Comparison of ENCODE assay signal across 8 cellular contexts in the genomic region with DNA sequence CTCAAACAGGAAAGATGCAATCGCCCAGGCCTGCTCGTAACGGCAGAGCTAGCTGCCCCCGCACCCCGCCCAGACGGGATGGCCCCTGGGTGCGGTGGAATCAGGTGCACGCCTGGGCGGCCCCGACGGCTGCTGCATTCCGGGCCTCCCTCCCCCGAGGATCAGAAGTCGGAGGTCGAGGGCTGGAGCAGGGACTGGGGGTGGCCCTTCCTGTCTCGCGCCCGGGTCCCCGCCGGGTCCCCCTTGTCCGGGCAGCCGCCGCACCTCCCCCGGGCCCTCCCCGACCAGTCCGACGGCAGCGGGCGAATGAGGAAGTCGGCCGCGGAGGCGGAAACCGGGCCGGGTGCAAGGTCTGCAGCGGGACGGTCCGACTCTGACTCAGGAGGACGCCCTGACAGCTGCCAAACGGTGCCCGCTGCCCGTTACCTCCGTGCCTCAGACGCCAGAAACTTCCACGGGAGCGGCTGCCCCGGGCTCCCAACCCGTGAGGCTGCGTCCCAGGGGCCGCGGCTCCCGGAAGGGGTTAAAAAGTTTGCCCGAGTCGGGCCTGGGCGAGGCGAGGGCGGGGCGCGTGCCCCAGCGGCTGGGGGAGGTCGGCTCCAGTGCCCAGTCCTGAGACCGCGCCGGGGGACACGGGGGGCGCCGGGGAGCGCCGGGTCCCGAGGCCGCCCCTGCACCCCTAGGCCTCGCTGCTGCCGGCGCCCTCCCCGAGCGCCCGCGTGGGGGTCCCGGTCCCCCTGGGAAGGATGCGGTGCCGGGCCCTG. TPM values are rescaled to one million over a fixed set of nuclear protein-coding genes. Genes with fewer than 3 reads are reported as not detected.
DNase-seq lines count a peak whose midpoint lies in the region; ATAC-seq, FAIRE-seq and TF ChIP-seq lines count a peak whose summit lies in the region.

No MANE protein-coding gene starts in this region.

- peak overlapping the region; percentile 97 for H3K27ac ChIP-seq in HCT116 (ENCODE audit: low read depth, low read length)
- peak overlapping the region; percentile 84 for H3K27ac ChIP-seq in astrocyte (ENCODE audit: low read depth, low read length)
- peak overlapping the region; percentile 88 for H3K27ac ChIP-seq in skeletal muscle tissue (ENCODE audit: low read depth, low read length)

- peak overlapping the region; percentile 87 for H3K9ac ChIP-seq in HCT116 (ENCODE audit: low read length)
- peak overlapping the region; percentile 96 for H3K9ac ChIP-seq in astrocyte (ENCODE audit: low read length)
- peak overlapping the region; percentile 82 to 88 (median 82) for H3K9ac ChIP-seq in skeletal muscle tissue (ENCODE audit: low read depth in 1 of 3, low read length in 3 of 3)

- H3K27me3 Mint-ChIP-seq in astrocyte (ENCODE audit: low read depth, unreplicated experiment) = no peaks in the 10 kb centered on the region

- H3K27ac Mint-ChIP-seq in astrocyte (ENCODE audit: unreplicated experiment) = peak overlapping the region; percentile 99

- no peak overlapping the region for H2AFZ ChIP-seq in HCT116 (ENCODE audit: low read depth, low read length, poor library complexity, severe bottlenecking)
- no peak overlapping the region for H2AFZ ChIP-seq in astrocyte (ENCODE audit: low read depth, low read length)

- H3K9me3 ChIP-seq in HCT116 (ENCODE audit: control insufficient read depth in 1 of 2, insufficient read depth in 1 of 2, low read depth in 1 of 2, low read length in 2 of 2) (no peaks in the 10 kb centered on the region), astrocyte (ENCODE audit: insufficient read depth, low read depth, low read length) (no peaks in the 10 kb centered on the region), iPS-18c (ENCODE audit: control insufficient read depth, insufficient read depth, low read length) (no peaks in the 10 kb centered on the region), skeletal muscle tissue (ENCODE audit: control insufficient read depth in 3 of 3, low read length in 3 of 3) (no peaks in the 10 kb centered on the region)

- TF ChIP-seq CTCF in GM10266 (IDR thresholded peaks at IDR 0.05; ENCODE audit: control insufficient read depth, insufficient read depth, low read depth, missing control alignments) (no peak), HCT116 (IDR thresholded peaks at IDR 0.05 in 2 of 3, conservative IDR thresholded peaks at IDR 0.05 in 1 of 3; ENCODE audit: borderline replicate concordance in 1 of 3, insufficient read depth in 1 of 3, low read depth in 2 of 3, low read length in 2 of 3) (no peak), astrocyte (IDR thresholded peaks at IDR 0.05; ENCODE audit: insufficient read depth, low read depth, low read length) (no peak)

- H3K4me3 ChIP-seq in HCT116 (replicated peaks in 1 of 2; ENCODE audit: low read depth in 1 of 2, low read length in 2 of 2) = peak overlapping the region; percentile 88 to 97
- H3K4me3 ChIP-seq in astrocyte (ENCODE audit: insufficient read depth, low read depth, low read length) = peak overlapping the region; percentile 100
- H3K4me3 ChIP-seq in iPS-18c (ENCODE audit: insufficient read depth, low read depth, low read length) = peak overlapping the region; percentile 81
- H3K4me3 ChIP-seq in skeletal muscle tissue (ENCODE audit: low read length in 3 of 3) = peak overlapping the region; percentile 64 to 83 (median 75)

- RAD21 ChIA-PET in HCT116 (lab: Charles Lee; ENCODE audit: low non-redundant PET in 1 of 2, low total read pairs in 2 of 2, uncharacterized antibody in 2 of 2, unreplicated experiment in 2 of 2) = interaction anchor here (1.3 to 1.4 kb wide), 3 partner anchors 16 to 83 kb away, joined by 3 to 9 read pairs (median 3); no protein-coding TSS in a partner anchor

- H3K4me1 Mint-ChIP-seq in astrocyte (ENCODE audit: low read depth, unreplicated experiment) = peaks cover 16% of the 10 kb centered on the region

- no peaks in the 10 kb centered on the region for H3K9me3 Mint-ChIP-seq in astrocyte (ENCODE audit: unreplicated experiment)

- H3K4me1 ChIP-seq in HCT116 (ENCODE audit: control insufficient read depth in 1 of 2, insufficient read depth in 2 of 2, low read length in 2 of 2) = peaks cover 40 to 49% of the 10 kb centered on the region in 2 experiments
- peaks cover 26% of the 10 kb centered on the region for H3K4me1 ChIP-seq in astrocyte (ENCODE audit: insufficient read depth, low read length)
- peaks cover 28 to 37% (median 34%) of the 10 kb centered on the region in 3 donors for H3K4me1 ChIP-seq in skeletal muscle tissue (ENCODE audit: control insufficient read depth in 3 of 3, insufficient read depth in 3 of 3, low read length in 3 of 3)

- H3K4me2 ChIP-seq in HCT116 (ENCODE audit: low read length) (peak overlapping the region; percentile 99), astrocyte (ENCODE audit: low read length) (peak overlapping the region; percentile 97)

- DNase-seq in GM10266 (ENCODE audit: extremely low spot score) (peak; percentile 66), HCT116 (ENCODE audit: low read depth, low spot score) (no peak), NOMO-1 treated with dmso at 0.1 percent for 144 hours (lab: John Stamatoyannopoulos, UW; ENCODE audit: unreplicated experiment) (peak; percentile 57), astrocyte (ENCODE audit: low read depth) (no peak), DMS79 treated with DMSO at 0.1 percent for 48 hours (lab: John Stamatoyannopoulos, UW) (no peak), NCI-H1436 treated with DMSO at 0.1 percent for 48 hours (lab: John Stamatoyannopoulos, UW) (no peak)

- no peak for FAIRE-seq in astrocyte (lab: Jason Lieb, UNC)

- TF ChIP-seq RAD21 in HCT116 (IDR thresholded peaks at IDR 0.05; ENCODE audit: low read depth) = no peak

- H3K9me2 ChIP-seq in HCT116 (ENCODE audit: insufficient read depth) = no peaks in the 10 kb centered on the region

- TF ChIP-seq POLR2A in HCT116 (IDR thresholded peaks at IDR 0.05; ENCODE audit: borderline replicate concordance, extremely low read depth, insufficient read depth, insufficient read length) = no peak

- peak; percentile 0; the same call in 1 of the 2 replicates for ATAC-seq in HCT116

- H4K20me1 ChIP-seq in HCT116 (ENCODE audit: insufficient read depth) (peaks cover 12% of the 10 kb centered on the region; the same call in 1 of the 2 replicates), astrocyte (ENCODE audit: insufficient read depth, low read length) (peaks cover 51% of the 10 kb centered on the region)

- H3K36me3 ChIP-seq in HCT116 (ENCODE audit: control insufficient read depth in 1 of 2, insufficient read depth in 2 of 2, low read length in 2 of 2) = peaks cover 2 to 5% of the 10 kb centered on the region in 2 experiments; a peak in 1 of 4 replicates
- H3K36me3 ChIP-seq in astrocyte (ENCODE audit: insufficient read depth, low read length) = peaks cover 17% of the 10 kb centered on the region
- peaks cover 0 to 7% (median 0%) of the 10 kb centered on the region in 3 donors for H3K36me3 ChIP-seq in skeletal muscle tissue (ENCODE audit: control insufficient read depth in 3 of 3, insufficient read depth in 3 of 3, low read length in 3 of 3)

- peaks cover 56% of the 10 kb centered on the region for H3K79me2 ChIP-seq in HCT116 (ENCODE audit: insufficient read depth, low read length)
- H3K79me2 ChIP-seq in astrocyte (ENCODE audit: insufficient read depth, low read length) = peaks cover 71% of the 10 kb centered on the region

- POLR2A ChIA-PET in HCT116 (lab: Charles Lee) = interaction anchor here (0.6 to 3.4 kb wide), 14 partner anchors 10 to 83 kb away, joined by 3 to 37 read pairs (median 4); no protein-coding TSS in a partner anchor

- BruUV-seq in HCT116 (replicated peaks; lab: Mats Ljungman, UMichigan) = no TSS peak

- H3K36me3 Mint-ChIP-seq in astrocyte (ENCODE audit: low read depth, unreplicated experiment) = peaks cover 32% of the 10 kb centered on the region

- intact Hi-C loops in HCT116 (cut with micrococcal nuclease) = loop anchor here (5.0 kb wide), 3 partner anchors 55 to 80 kb away; no protein-coding TSS in a partner anchor

- H3K27me3 ChIP-seq in HCT116 (ENCODE audit: insufficient read depth, low read length) = no peaks in the 10 kb centered on the region
- H3K27me3 ChIP-seq in astrocyte (ENCODE audit: insufficient read depth, low read length) = no peaks in the 10 kb centered on the region
- no peaks in the 10 kb centered on the region for H3K27me3 ChIP-seq in skeletal muscle tissue (ENCODE audit: control insufficient read depth in 3 of 3, insufficient read depth in 3 of 3, low read length in 3 of 3)

- peak overlapping the region; percentile 100 for H3K4me3 Mint-ChIP-seq in astrocyte (ENCODE audit: unreplicated experiment)

- CTCF ChIA-PET in HCT116 (lab: Charles Lee) = interaction anchor here (1.4 kb wide), 1 partner anchor 83 kb away, joined by 5 read pairs; no protein-coding TSS in a partner anchor

TF ChIP-seq in HCT116, 20 proteins besides CTCF, POLR2A, EP300 and RAD21:
- TF ChIP-seq ZFX (IDR thresholded peaks at IDR 0.05) = peak; percentile 87
- no peak for TF ChIP-seq EZH2phosphoT487 (IDR thresholded peaks at IDR 0.05; ENCODE audit: borderline replicate concordance)

RNA-seq across cellular contexts. Expression of a gene that starts 0.7 kb away (rescaled TPM):
- total RNA-seq in HCT116 (2021; ENCODE audit: unreplicated experiment) (258 TPM), astrocyte (2,278 and 2,469 TPM in 2 replicates), skeletal muscle tissue (111 TPM)
- 205 and 249 TPM in 2 replicates for polyA plus RNA-seq in HCT116 (2012)

Comparison
In these comparisons a context has a peak if more than half of its experiments do, and no peak if none do; other contexts are left out.
1. DNase-seq: peak in GM10266 (single experiment) and NOMO-1 treated with dmso at 0.1 percent for 144 hours (single experiment); none in HCT116 (single experiment), astrocyte (single experiment), DMS79 treated with DMSO at 0.1 percent for 48 hours (single experiment) and NCI-H1436 treated with DMSO at 0.1 percent for 48 hours (single experiment).
2. Peak in every context shown above with its lines, with median percentiles within 50 percentile points of each other: H3K27ac ChIP-seq, H3K4me3 ChIP-seq and H3K9ac ChIP-seq.